Comparison of ENCODE assay signal across 21 cellular contexts in genomic region chr7:10838205-10838604, GRCh38.
"Had no signal": no experiment of that assay in that cellular context is flagged by ENCODE, and none has a peak within 500 bp of the region (broad histone marks: within the 10 kb centered on the region; RNA-seq: fewer than 3 reads in every experiment).

No MANE protein-coding gene starts in this region.

- H3K36me3 ChIP-seq: colonic mucosa, esophagus squamous epithelium, lower lobe of right lung, neutrophil, pancreas, right lobe of liver, suprapubic skin had no signal

- DNase-seq: colonic mucosa; effector CD8-positive, alpha-beta T cell; endodermal cell; esophagus squamous epithelium; foreskin melanocyte; hypothalamus; immature natural killer cell; islet precursor cell; left ventricle myocardium superior; lower lobe of right lung; naive B cell; pancreas; right lobe of liver; small intestine; stimulated activated CD4-positive, alpha-beta T cell treated with anti-CD3 and anti-CD28 coated beads, Interleukin-15, amount 100 ng/mL, for 24 hours; stimulated activated CD4-positive, alpha-beta T cell treated with anti-CD3 and anti-CD28 coated beads, Interleukin-2, amount 100 ng/mL, for 48 hours; stimulated activated naive B cell treated with anti-CD40 and anti-IgM and Interleukin-4, amounts not matched to agents 10 μg/mL and 1 μg/mL and 100 μg/mL, for 72 hours; trophoblast cell had no signal

- H3K27ac ChIP-seq: colonic mucosa, esophagus squamous epithelium, lower lobe of right lung, neutrophil, pancreas, right lobe of liver, suprapubic skin had no signal

- FAIRE-seq: pancreas had no signal

- H3K27me3 ChIP-seq: colonic mucosa, esophagus squamous epithelium, neutrophil, pancreas, right lobe of liver, suprapubic skin had no signal

- H3K4me3 ChIP-seq: colonic mucosa, esophagus squamous epithelium, lower lobe of right lung, pancreas, right lobe of liver, suprapubic skin had no signal

- H3K9me3 ChIP-seq: colonic mucosa, esophagus squamous epithelium, lower lobe of right lung, neutrophil, pancreas, suprapubic skin had no signal

- H3K4me1 ChIP-seq: colonic mucosa, lower lobe of right lung, pancreas, right lobe of liver, suprapubic skin had no signal

- ATAC-seq: left ventricle myocardium superior; lower lobe of right lung; natural killer cell treated with Interleukin-12 subunit alpha and Interleukin-12 subunit beta and Interleukin-15 and Interleukin-18, amount 100 ng/mL, for 72 hours; pancreas; right lobe of liver; stimulated activated naive B cell treated with anti-CD40 and anti-IgM and Interleukin-4, amounts not matched to agents 10 μg/mL and 1 μg/mL and 100 μg/mL, for 72 hours had no signal
